Comparison of ENCODE assay signal across 1 cellular context in the genomic region with DNA sequence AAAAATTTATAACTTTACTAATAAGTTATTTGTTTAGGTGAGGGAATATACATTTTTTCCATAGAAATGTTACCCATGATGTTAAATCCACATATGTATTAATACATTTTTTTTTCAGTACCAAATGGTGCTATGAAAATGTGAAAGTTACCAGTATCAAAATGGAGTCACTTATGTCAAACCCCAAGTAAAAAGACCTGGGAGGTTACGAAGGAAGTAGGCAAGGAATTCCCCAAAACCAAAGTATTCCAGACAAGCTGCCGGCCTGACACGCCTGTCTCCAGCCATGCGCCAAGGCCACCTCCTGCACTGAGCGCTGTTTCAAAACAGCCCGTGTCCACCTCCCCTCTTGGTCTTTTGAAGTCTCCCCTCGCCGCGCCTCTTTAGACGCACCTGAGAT.
TF ChIP-seq lines count a peak whose summit lies in the region.

No MANE protein-coding gene starts in this region.

TF ChIP-seq in K562, 482 proteins besides CTCF, POLR2A, EP300 and RAD21 (continued from another document and continues in another):
- TF ChIP-seq, protein P1, sequence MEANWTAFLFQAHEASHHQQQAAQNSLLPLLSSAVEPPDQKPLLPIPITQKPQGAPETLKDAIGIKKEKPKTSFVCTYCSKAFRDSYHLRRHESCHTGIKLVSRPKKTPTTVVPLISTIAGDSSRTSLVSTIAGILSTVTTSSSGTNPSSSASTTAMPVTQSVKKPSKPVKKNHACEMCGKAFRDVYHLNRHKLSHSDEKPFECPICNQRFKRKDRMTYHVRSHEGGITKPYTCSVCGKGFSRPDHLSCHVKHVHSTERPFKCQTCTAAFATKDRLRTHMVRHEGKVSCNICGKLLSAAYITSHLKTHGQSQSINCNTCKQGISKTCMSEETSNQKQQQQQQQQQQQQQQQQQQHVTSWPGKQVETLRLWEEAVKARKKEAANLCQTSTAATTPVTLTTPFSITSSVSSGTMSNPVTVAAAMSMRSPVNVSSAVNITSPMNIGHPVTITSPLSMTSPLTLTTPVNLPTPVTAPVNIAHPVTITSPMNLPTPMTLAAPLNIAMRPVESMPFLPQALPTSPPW (CRISPR knock-in tag; IDR thresholded peaks at IDR 0.05) = no peak
- TF ChIP-seq TGIF2 (CRISPR knock-in tag; IDR thresholded peaks at IDR 0.05) (no peak), HMGN3 (IDR thresholded peaks at IDR 0.05; ENCODE audit: borderline replicate concordance, extremely low read depth, insufficient read length, low read depth, low read length) (no peak), DDX20 (tag; IDR thresholded peaks at IDR 0.05; ENCODE audit: low read depth) (peak; percentile 66; the same call in 1 of the 2 replicates), ZBTB17 (CRISPR knock-in tag; IDR thresholded peaks at IDR 0.05) (0 out of 2 replicates have a peak, but pooled peaks have one; percentile 50), SMAD4 (CRISPR knock-in tag; conservative IDR thresholded peaks at IDR 0.05) (peak; percentile 70), MEF2D (tag; conservative IDR thresholded peaks at IDR 0.05; ENCODE audit: low read depth) (0 out of 2 replicates have a peak, but pooled peaks have one; percentile 34), KDM5B (IDR thresholded peaks at IDR 0.05; ENCODE audit: insufficient replicate concordance, low read depth, low read length) (no peak), ZNF583 (CRISPR knock-in tag; IDR thresholded peaks at IDR 0.05) (peak; percentile 58; the same call in 1 of the 2 replicates), NELFE (IDR thresholded peaks at IDR 0.05; ENCODE audit: insufficient read depth, insufficient read length) (no peak), HDAC8 (tag; IDR thresholded peaks at IDR 0.05) (peak; percentile 76; the same call in 1 of the 2 replicates), MBD2 (IDR thresholded peaks at IDR 0.05; ENCODE audit: borderline replicate concordance, low read depth) (no peak), NFIX (CRISPR knock-in tag; IDR thresholded peaks at IDR 0.05; ENCODE audit: low read depth) (no peak), SRSF7 (optimal IDR thresholded peaks at IDR 0.05; ENCODE audit: low read depth, low read length) (no peak), FOXK2 (conservative IDR thresholded peaks at IDR 0.05 in 1 of 2, IDR thresholded peaks at IDR 0.05 in 1 of 2; ENCODE audit: low read depth in 2 of 2) (no peak), SIX5 (IDR thresholded peaks at IDR 0.05; ENCODE audit: borderline replicate concordance in 1 of 2, insufficient read depth in 1 of 2, low read depth in 1 of 2, low read length in 2 of 2) (no peak), DMBX1 (CRISPR knock-in tag; IDR thresholded peaks at IDR 0.05; ENCODE audit: borderline replicate concordance) (peak; percentile 80), ZKSCAN8 (CRISPR knock-in tag; IDR thresholded peaks at IDR 0.05) (no peak), ZNF133 (CRISPR knock-in tag; IDR thresholded peaks at IDR 0.05) (no peak), CHD2 (IDR thresholded peaks at IDR 0.05; ENCODE audit: low read depth, low read length) (no peak), CXXC5 (CRISPR knock-in tag; IDR thresholded peaks at IDR 0.05) (0 out of 2 replicates have a peak, but pooled peaks have one; percentile 41)
- TF ChIP-seq, protein P2, sequence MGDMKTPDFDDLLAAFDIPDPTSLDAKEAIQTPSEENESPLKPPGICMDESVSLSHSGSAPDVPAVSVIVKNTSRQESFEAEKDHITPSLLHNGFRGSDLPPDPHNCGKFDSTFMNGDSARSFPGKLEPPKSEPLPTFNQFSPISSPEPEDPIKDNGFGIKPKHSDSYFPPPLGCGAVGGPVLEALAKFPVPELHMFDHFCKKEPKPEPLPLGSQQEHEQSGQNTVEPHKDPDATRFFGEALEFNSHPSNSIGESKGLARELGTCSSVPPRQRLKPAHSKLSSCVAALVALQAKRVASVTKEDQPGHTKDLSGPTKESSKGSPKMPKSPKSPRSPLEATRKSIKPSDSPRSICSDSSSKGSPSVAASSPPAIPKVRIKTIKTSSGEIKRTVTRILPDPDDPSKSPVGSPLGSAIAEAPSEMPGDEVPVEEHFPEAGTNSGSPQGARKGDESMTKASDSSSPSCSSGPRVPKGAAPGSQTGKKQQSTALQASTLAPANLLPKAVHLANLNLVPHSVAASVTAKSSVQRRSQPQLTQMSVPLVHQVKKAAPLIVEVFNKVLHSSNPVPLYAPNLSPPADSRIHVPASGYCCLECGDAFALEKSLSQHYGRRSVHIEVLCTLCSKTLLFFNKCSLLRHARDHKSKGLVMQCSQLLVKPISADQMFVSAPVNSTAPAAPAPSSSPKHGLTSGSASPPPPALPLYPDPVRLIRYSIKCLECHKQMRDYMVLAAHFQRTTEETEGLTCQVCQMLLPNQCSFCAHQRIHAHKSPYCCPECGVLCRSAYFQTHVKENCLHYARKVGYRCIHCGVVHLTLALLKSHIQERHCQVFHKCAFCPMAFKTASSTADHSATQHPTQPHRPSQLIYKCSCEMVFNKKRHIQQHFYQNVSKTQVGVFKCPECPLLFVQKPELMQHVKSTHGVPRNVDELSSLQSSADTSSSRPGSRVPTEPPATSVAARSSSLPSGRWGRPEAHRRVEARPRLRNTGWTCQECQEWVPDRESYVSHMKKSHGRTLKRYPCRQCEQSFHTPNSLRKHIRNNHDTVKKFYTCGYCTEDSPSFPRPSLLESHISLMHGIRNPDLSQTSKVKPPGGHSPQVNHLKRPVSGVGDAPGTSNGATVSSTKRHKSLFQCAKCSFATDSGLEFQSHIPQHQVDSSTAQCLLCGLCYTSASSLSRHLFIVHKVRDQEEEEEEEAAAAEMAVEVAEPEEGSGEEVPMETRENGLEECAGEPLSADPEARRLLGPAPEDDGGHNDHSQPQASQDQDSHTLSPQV (IDR thresholded peaks at IDR 0.05) = peak; percentile 73
- TF ChIP-seq, protein P3, sequence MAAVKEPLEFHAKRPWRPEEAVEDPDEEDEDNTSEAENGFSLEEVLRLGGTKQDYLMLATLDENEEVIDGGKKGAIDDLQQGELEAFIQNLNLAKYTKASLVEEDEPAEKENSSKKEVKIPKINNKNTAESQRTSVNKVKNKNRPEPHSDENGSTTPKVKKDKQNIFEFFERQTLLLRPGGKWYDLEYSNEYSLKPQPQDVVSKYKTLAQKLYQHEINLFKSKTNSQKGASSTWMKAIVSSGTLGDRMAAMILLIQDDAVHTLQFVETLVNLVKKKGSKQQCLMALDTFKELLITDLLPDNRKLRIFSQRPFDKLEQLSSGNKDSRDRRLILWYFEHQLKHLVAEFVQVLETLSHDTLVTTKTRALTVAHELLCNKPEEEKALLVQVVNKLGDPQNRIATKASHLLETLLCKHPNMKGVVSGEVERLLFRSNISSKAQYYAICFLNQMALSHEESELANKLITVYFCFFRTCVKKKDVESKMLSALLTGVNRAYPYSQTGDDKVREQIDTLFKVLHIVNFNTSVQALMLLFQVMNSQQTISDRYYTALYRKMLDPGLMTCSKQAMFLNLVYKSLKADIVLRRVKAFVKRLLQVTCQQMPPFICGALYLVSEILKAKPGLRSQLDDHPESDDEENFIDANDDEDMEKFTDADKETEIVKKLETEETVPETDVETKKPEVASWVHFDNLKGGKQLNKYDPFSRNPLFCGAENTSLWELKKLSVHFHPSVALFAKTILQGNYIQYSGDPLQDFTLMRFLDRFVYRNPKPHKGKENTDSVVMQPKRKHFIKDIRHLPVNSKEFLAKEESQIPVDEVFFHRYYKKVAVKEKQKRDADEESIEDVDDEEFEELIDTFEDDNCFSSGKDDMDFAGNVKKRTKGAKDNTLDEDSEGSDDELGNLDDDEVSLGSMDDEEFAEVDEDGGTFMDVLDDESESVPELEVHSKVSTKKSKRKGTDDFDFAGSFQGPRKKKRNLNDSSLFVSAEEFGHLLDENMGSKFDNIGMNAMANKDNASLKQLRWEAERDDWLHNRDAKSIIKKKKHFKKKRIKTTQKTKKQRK (IDR thresholded peaks at IDR 0.05; ENCODE audit: borderline replicate concordance, low read depth, low read length) = no peak
- TF ChIP-seq, protein P4, sequence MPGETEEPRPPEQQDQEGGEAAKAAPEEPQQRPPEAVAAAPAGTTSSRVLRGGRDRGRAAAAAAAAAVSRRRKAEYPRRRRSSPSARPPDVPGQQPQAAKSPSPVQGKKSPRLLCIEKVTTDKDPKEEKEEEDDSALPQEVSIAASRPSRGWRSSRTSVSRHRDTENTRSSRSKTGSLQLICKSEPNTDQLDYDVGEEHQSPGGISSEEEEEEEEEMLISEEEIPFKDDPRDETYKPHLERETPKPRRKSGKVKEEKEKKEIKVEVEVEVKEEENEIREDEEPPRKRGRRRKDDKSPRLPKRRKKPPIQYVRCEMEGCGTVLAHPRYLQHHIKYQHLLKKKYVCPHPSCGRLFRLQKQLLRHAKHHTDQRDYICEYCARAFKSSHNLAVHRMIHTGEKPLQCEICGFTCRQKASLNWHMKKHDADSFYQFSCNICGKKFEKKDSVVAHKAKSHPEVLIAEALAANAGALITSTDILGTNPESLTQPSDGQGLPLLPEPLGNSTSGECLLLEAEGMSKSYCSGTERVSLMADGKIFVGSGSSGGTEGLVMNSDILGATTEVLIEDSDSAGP (CRISPR knock-in tag; IDR thresholded peaks at IDR 0.05) = no peak
- TF ChIP-seq, protein P5, sequence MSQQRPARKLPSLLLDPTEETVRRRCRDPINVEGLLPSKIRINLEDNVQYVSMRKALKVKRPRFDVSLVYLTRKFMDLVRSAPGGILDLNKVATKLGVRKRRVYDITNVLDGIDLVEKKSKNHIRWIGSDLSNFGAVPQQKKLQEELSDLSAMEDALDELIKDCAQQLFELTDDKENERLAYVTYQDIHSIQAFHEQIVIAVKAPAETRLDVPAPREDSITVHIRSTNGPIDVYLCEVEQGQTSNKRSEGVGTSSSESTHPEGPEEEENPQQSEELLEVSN (IDR thresholded peaks at IDR 0.05; ENCODE audit: borderline replicate concordance in 1 of 2, extremely low read depth in 1 of 2, insufficient read depth in 1 of 2, insufficient read length in 1 of 2, low read depth in 1 of 2, low read length in 1 of 2, poor library complexity in 1 of 2, severe bottlenecking in 1 of 2) = no peak
- TF ChIP-seq, protein P6, sequence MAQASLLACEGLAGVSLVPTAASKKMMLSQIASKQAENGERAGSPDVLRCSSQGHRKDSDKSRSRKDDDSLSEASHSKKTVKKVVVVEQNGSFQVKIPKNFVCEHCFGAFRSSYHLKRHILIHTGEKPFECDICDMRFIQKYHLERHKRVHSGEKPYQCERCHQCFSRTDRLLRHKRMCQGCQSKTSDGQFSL (CRISPR knock-in tag; IDR thresholded peaks at IDR 0.05) = no peak
- TF ChIP-seq, protein P6 (tag; IDR thresholded peaks at IDR 0.05) = 0 out of 4 replicates have a peak, but pooled peaks of 1 of the 2 experiments have one; percentile 40
- TF ChIP-seq, protein P7, sequence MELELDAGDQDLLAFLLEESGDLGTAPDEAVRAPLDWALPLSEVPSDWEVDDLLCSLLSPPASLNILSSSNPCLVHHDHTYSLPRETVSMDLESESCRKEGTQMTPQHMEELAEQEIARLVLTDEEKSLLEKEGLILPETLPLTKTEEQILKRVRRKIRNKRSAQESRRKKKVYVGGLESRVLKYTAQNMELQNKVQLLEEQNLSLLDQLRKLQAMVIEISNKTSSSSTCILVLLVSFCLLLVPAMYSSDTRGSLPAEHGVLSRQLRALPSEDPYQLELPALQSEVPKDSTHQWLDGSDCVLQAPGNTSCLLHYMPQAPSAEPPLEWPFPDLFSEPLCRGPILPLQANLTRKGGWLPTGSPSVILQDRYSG (tag; conservative IDR thresholded peaks at IDR 0.05; ENCODE audit: low read depth) = peak; percentile 68; the same call in 1 of the 2 replicates
- TF ChIP-seq, protein P8, sequence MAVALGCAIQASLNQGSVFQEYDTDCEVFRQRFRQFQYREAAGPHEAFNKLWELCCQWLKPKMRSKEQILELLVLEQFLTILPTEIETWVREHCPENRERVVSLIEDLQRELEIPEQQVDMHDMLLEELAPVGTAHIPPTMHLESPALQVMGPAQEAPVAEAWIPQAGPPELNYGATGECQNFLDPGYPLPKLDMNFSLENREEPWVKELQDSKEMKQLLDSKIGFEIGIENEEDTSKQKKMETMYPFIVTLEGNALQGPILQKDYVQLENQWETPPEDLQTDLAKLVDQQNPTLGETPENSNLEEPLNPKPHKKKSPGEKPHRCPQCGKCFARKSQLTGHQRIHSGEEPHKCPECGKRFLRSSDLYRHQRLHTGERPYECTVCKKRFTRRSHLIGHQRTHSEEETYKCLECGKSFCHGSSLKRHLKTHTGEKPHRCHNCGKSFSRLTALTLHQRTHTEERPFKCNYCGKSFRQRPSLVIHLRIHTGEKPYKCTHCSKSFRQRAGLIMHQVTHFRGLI (CRISPR knock-in tag; IDR thresholded peaks at IDR 0.05) = 0 out of 2 replicates have a peak, but pooled peaks have one; percentile 61
- TF ChIP-seq, protein P9, sequence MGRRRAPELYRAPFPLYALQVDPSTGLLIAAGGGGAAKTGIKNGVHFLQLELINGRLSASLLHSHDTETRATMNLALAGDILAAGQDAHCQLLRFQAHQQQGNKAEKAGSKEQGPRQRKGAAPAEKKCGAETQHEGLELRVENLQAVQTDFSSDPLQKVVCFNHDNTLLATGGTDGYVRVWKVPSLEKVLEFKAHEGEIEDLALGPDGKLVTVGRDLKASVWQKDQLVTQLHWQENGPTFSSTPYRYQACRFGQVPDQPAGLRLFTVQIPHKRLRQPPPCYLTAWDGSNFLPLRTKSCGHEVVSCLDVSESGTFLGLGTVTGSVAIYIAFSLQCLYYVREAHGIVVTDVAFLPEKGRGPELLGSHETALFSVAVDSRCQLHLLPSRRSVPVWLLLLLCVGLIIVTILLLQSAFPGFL (CRISPR knock-in tag; IDR thresholded peaks at IDR 0.05) = no peak
- TF ChIP-seq, protein P10, sequence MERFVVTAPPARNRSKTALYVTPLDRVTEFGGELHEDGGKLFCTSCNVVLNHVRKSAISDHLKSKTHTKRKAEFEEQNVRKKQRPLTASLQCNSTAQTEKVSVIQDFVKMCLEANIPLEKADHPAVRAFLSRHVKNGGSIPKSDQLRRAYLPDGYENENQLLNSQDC (CRISPR knock-in tag; IDR thresholded peaks at IDR 0.05) = no peak
